1 cellular context compared by ENCODE assay signal in genomic region chr7:158865977-158866376, GRCh38.
TF ChIP-seq lines count a peak whose summit lies in the region.

No MANE protein-coding gene starts in this region.

TF ChIP-seq in K562, 482 proteins besides CTCF, POLR2A, EP300 and RAD21 (continued from another document):
- TF ChIP-seq TRIM25 (IDR thresholded peaks at IDR 0.05; ENCODE audit: borderline replicate concordance) (no peak), CREB3 (tag; conservative IDR thresholded peaks at IDR 0.05; ENCODE audit: low read depth) (no peak), ZNF184 (CRISPR knock-in tag; IDR thresholded peaks at IDR 0.05) (no peak), SMARCA5 (IDR thresholded peaks at IDR 0.05) (no peak), CEBPB (tag; IDR thresholded peaks at IDR 0.05) (no peak), GMEB1 (CRISPR knock-in tag; IDR thresholded peaks at IDR 0.05) (no peak), PREB (CRISPR knock-in tag; IDR thresholded peaks at IDR 0.05) (no peak), ZBTB1 (CRISPR knock-in tag; IDR thresholded peaks at IDR 0.05; ENCODE audit: borderline replicate concordance, low read depth) (no peak), ZNF175 (CRISPR knock-in tag; IDR thresholded peaks at IDR 0.05; ENCODE audit: low read depth) (peak; percentile 24; the same call in 1 of the 2 replicates), SP2 (IDR thresholded peaks at IDR 0.05; ENCODE audit: extremely low read depth, low read depth, low read length, poor library complexity, severe bottlenecking) (no peak), KAT7 (CRISPR knock-in tag; IDR thresholded peaks at IDR 0.05; ENCODE audit: borderline replicate concordance) (0 out of 2 replicates have a peak, but pooled peaks have one; percentile 42), ATF6 (CRISPR knock-in tag; IDR thresholded peaks at IDR 0.05) (peak; percentile 9; the same call in 1 of the 2 replicates), ZNF436 (CRISPR knock-in tag; IDR thresholded peaks at IDR 0.05) (no peak), ZNF282 (CRISPR knock-in tag; IDR thresholded peaks at IDR 0.05) (no peak), ZNF79 (CRISPR knock-in tag; IDR thresholded peaks at IDR 0.05; ENCODE audit: low read depth) (no peak), UBTF (IDR thresholded peaks at IDR 0.05; ENCODE audit: borderline replicate concordance in 1 of 2, low read depth in 2 of 2, low read length in 2 of 2) (no peak), ZBTB43 (CRISPR knock-in tag; IDR thresholded peaks at IDR 0.05) (no peak), FOXK1 (CRISPR knock-in tag; IDR thresholded peaks at IDR 0.05; ENCODE audit: borderline replicate concordance) (no peak), E2F5 (CRISPR knock-in tag; IDR thresholded peaks at IDR 0.05) (no peak), L3MBTL2 (IDR thresholded peaks at IDR 0.05) (peak; percentile 5; the same call in 1 of the 2 replicates), MAFG (tag; conservative IDR thresholded peaks at IDR 0.05) (no peak), SIN3A (IDR thresholded peaks at IDR 0.05; ENCODE audit: borderline replicate concordance in 2 of 2, control insufficient read depth in 1 of 2, low read depth in 2 of 2, low read length in 2 of 2) (no peak), KHSRP (IDR thresholded peaks at IDR 0.05) (no peak), MXI1 (IDR thresholded peaks at IDR 0.05; ENCODE audit: low read depth, low read length) (no peak), SIRT6 (IDR thresholded peaks at IDR 0.05; ENCODE audit: low read depth, low read length) (no peak), CAMTA2 (CRISPR knock-in tag; conservative IDR thresholded peaks at IDR 0.05) (no peak), MAX (CRISPR knock-in tag; IDR thresholded peaks at IDR 0.05) (no peak)
